In genomic region chr1:214686497-214686896, GRCh38 we compare ENCODE assay signal across 30 cellular contexts.
"Had no signal": no experiment of that assay in that cellular context is flagged by ENCODE, and none has a peak within 500 bp of the region (broad histone marks: within the 10 kb centered on the region; RNA-seq: fewer than 3 reads in every experiment).

No MANE protein-coding gene starts in this region.

- H3K9me3 ChIP-seq: MG63 had no signal

- DNase-seq: Karpas-422, Kasumi-1, MG63, MM.1S, MV-4-11, NCI-H1048, NCI-H1092, NCI-H1092 treated with DMSO at 0.1 percent for 48 hours, NCI-H1105, NCI-H1105 treated with DMSO at 0.1 percent for 48 hours, NCI-H1417 treated with DMSO at 0.1 percent for 48 hours, NCI-H1436, NCI-H1436 treated with DMSO at 0.1 percent for 48 hours, NCI-H146, NCI-H1694, NCI-H1694 treated with DMSO at 0.1 percent for 48 hours, NCI-H187, NCI-H187 treated with DMSO at 0.1 percent for 48 hours, NCI-H1930, NCI-H2029, NCI-H2029 treated with DMSO at 0.1 percent for 48 hours, NCI-H2081, NCI-H2081 treated with DMSO at 0.1 percent for 48 hours, NCI-H2107, NCI-H2171, NCI-H2171 treated with DMSO at 0.1 percent for 48 hours, NCI-H226, NCI-H345, NCI-H510A, NCI-H510A treated with DMSO at 0.1 percent for 48 hours had no signal

- H3K36me3 ChIP-seq: MG63 had no signal

- H3K4me3 ChIP-seq: MG63 had no signal

- H3K27me3 ChIP-seq: MG63 had no signal
